Comparison of ENCODE assay signal across 20 cellular contexts in genomic region chr19:34131100-34131499, GRCh38. TPM values are rescaled to one million over a fixed set of nuclear protein-coding genes. Genes with fewer than 3 reads are reported as not detected.
DNase-seq lines count a peak whose midpoint lies in the region; ATAC-seq and TF ChIP-seq lines count a peak whose summit lies in the region.
"Had no signal": no experiment of that assay in that cellular context is flagged by ENCODE, and none has a peak within 500 bp of the region (broad histone marks: within the 10 kb centered on the region; RNA-seq: fewer than 3 reads in every experiment).

No MANE protein-coding gene starts in this region.

- peak; percentile 43 for ATAC-seq in foreskin keratinocyte
- no peak for ATAC-seq in GM21737 (IDR thresholded peaks at IDR 0.05; ENCODE audit: unreplicated experiment)
- ATAC-seq: HCT116, Panc1 had no signal

- no peak overlapping the region for H3K27ac ChIP-seq in foreskin keratinocyte
- H3K27ac ChIP-seq: C4-2B, SJCRH30 had no signal

- H3K36me3 ChIP-seq in adipocyte (ENCODE audit: control insufficient read depth, insufficient read depth, low read length, severe bottlenecking), result no peaks in the 10 kb centered on the region
- H3K36me3 ChIP-seq: SJCRH30 had no signal

- H3K27me3 ChIP-seq in adipocyte (replicated peaks; ENCODE audit: control insufficient read depth, insufficient read depth, low read length) (no peaks in the 10 kb centered on the region), foreskin keratinocyte (no peaks in the 10 kb centered on the region)
- H3K27me3 ChIP-seq: SJCRH30 had no signal

- no peak for TF ChIP-seq CTCF in foreskin keratinocyte (conservative IDR thresholded peaks at IDR 0.05)

- no peak overlapping the region for H3K9ac ChIP-seq in adipocyte (ENCODE audit: low read length)

- no peaks in the 10 kb centered on the region for H3K4me1 ChIP-seq in adipocyte (ENCODE audit: control insufficient read depth, insufficient read depth, low read length)
- no peaks in the 10 kb centered on the region for H3K4me1 ChIP-seq in foreskin keratinocyte

- H3K4me3 ChIP-seq in adipocyte (ENCODE audit: low read length), result no peak overlapping the region
- H3K4me3 ChIP-seq: SJCRH30 had no signal

- peak; percentile 22 for DNase-seq in HCEC 1CT
- peak; percentile 3 for DNase-seq in adipocyte (ENCODE audit: low read depth)
- peak in 1 of 2 donors; percentile 11 for DNase-seq in foreskin keratinocyte
- no peak for DNase-seq in islet precursor cell
- DNase-seq in SHP77 (lab: John Stamatoyannopoulos, UW), result no peak
- DNase-seq in central memory CD4-positive, alpha-beta T cell, result no peak
- DNase-seq: ACHN, AML-193, DMS53, MV-4-11, NCI-H1105 treated with DMSO at 0.1 percent for 48 hours, NCI-H2029 treated with DMSO at 0.1 percent for 48 hours, NCI-H226, NCI-H510A treated with DMSO at 0.1 percent for 48 hours, NCI-H774, SJCRH30 had no signal

- no peaks in the 10 kb centered on the region for H3K9me3 ChIP-seq in adipocyte (ENCODE audit: control insufficient read depth, low read length)

RNA-seq across cellular contexts. Expression of gene LSM14A, which starts 41.2 kb away (rescaled TPM):
- 74.5 and 91.4 TPM in 2 replicates for total RNA-seq in foreskin keratinocyte
- 35.2 and 38.1 TPM in 2 replicates for polyA plus RNA-seq in foreskin keratinocyte

Comparison
In these comparisons a context has a peak if more than half of its experiments do, and no peak if none do; other contexts are left out.
1. DNase-seq: peak in HCEC 1CT (single experiment) and adipocyte (single experiment); none in islet precursor cell (single experiment), SHP77 (0 of 2) and central memory CD4-positive, alpha-beta T cell (single experiment).